23 cellular contexts compared by ENCODE assay signal in the genomic region with DNA sequence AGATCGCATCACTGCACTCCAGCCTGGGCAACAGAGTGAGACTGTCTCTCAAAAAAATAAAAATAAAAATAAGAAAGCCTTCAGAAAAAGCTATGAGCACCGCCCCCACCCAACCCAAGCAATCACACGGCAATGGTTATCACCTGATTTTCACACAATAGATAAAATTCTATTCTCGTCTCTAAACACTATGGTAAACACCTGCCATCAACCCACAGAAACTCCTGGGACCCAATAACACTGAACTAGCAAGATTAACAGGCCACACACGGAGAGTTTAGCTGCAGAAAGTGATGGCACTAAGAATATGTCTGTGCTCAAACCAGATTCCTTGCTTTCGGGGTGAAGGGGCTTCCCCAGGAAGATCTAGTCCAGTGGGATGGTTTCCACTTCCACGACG.
DNase-seq lines count a peak whose midpoint lies in the region; ATAC-seq, FAIRE-seq and TF ChIP-seq lines count a peak whose summit lies in the region.
"Had no signal": no experiment of that assay in that cellular context is flagged by ENCODE, and none has a peak within 500 bp of the region (broad histone marks: within the 10 kb centered on the region; RNA-seq: fewer than 3 reads in every experiment).

No MANE protein-coding gene starts in this region.

- no peak for ATAC-seq in activated naive CD4-positive, alpha-beta T cell treated with anti-CD3 and anti-CD28 coated beads, Interleukin-2, amount 50 U/mL, for 72 hours
- peak; percentile 45 for ATAC-seq in HG03439 (IDR thresholded peaks at IDR 0.05; ENCODE audit: unreplicated experiment)
- no peak for ATAC-seq in activated T-cell treated with anti-CD3 and anti-CD28 coated beads, Interleukin-2, amount 50 U/mL, for 72 hours (replicated peaks in 1 of 2)
- no peak for ATAC-seq in stimulated activated naive CD8-positive, alpha-beta T cell treated with anti-CD3 and anti-CD28 coated beads, Interleukin-15, amount 100 ng/mL, for 72 hours
- ATAC-seq: activated naive CD8-positive, alpha-beta T cell treated with anti-CD3 and anti-CD28 coated beads, Interleukin-2, amount 50 U/mL, for 24 hours; PC-3 had no signal

- H3K4me3 Mint-ChIP-seq in activated naive CD4-positive, alpha-beta T cell treated with anti-CD3 and anti-CD28 coated beads, Interleukin-2, amount 50 U/mL, for 24 hours: no peak overlapping the region
- no peak overlapping the region for H3K4me3 Mint-ChIP-seq in activated T-cell treated with anti-CD3 and anti-CD28 coated beads, Interleukin-2, amount 50 U/mL, for 72 hours
- H3K4me3 Mint-ChIP-seq in stimulated activated naive CD8-positive, alpha-beta T cell treated with anti-CD3 and anti-CD28 coated beads, Interleukin-15, amount 100 ng/mL, for 72 hours: no peak overlapping the region
- H3K4me3 Mint-ChIP-seq: activated naive CD8-positive, alpha-beta T cell treated with anti-CD3 and anti-CD28 coated beads, Interleukin-2, amount 50 U/mL, for 24 hours had no signal

- POLR2A ChIA-PET in HEK293T (lab: Yijun Ruan, JAX): interaction anchor here (0.9 kb wide), 1 partner anchor 533 kb away, joined by 3 read pairs; no protein-coding TSS in a partner anchor

- CTCF ChIA-PET in HEK293T (lab: Yijun Ruan, JAX): no interaction called here

- no peaks in the 10 kb centered on the region for H3K9me3 Mint-ChIP-seq in activated naive CD4-positive, alpha-beta T cell treated with anti-CD3 and anti-CD28 coated beads, Interleukin-2, amount 50 U/mL, for 24 hours
- H3K9me3 Mint-ChIP-seq in activated naive CD4-positive, alpha-beta T cell treated with anti-CD3 and anti-CD28 coated beads, Interleukin-2, amount 50 U/mL, for 72 hours: no peaks in the 10 kb centered on the region
- H3K9me3 Mint-ChIP-seq in activated T-cell treated with anti-CD3 and anti-CD28 coated beads, Interleukin-2, amount 50 U/mL, for 72 hours: no peaks in the 10 kb centered on the region
- H3K9me3 Mint-ChIP-seq in stimulated activated naive CD8-positive, alpha-beta T cell treated with anti-CD3 and anti-CD28 coated beads, Interleukin-15, amount 100 ng/mL, for 72 hours: no peaks in the 10 kb centered on the region
- H3K9me3 Mint-ChIP-seq: activated naive CD8-positive, alpha-beta T cell treated with anti-CD3 and anti-CD28 coated beads, Interleukin-2, amount 50 U/mL, for 24 hours had no signal

- no peaks in the 10 kb centered on the region for H3K36me3 Mint-ChIP-seq in activated naive CD4-positive, alpha-beta T cell treated with anti-CD3 and anti-CD28 coated beads, Interleukin-2, amount 50 U/mL, for 24 hours
- no peaks in the 10 kb centered on the region for H3K36me3 Mint-ChIP-seq in activated naive CD4-positive, alpha-beta T cell treated with anti-CD3 and anti-CD28 coated beads, Interleukin-2, amount 50 U/mL, for 72 hours
- no peaks in the 10 kb centered on the region for H3K36me3 Mint-ChIP-seq in activated T-cell treated with anti-CD3 and anti-CD28 coated beads, Interleukin-2, amount 50 U/mL, for 72 hours (ENCODE audit: insufficient read depth in 2 of 2)

- no peak for FAIRE-seq in urothelium cell line (lab: Jason Lieb, UNC)

- no peak for DNase-seq in activated naive CD4-positive, alpha-beta T cell treated with anti-CD3 and anti-CD28 coated beads, Interleukin-2, amount 50 U/mL, for 72 hours (ENCODE audit: low spot score in 2 of 2)
- DNase-seq in caudate nucleus (lab: John Stamatoyannopoulos, UW): no peak
- no peak for DNase-seq in urothelium cell line (ENCODE audit: low spot score)
- DNase-seq in activated T-cell treated with anti-CD3 and anti-CD28 coated beads, Interleukin-2, amount 50 U/mL, for 72 hours: no peak
- no peak for DNase-seq in HEK293T (ENCODE audit: extremely low spot score)
- no peak for DNase-seq in stimulated activated naive CD8-positive, alpha-beta T cell treated with anti-CD3 and anti-CD28 coated beads, Interleukin-15, amount 100 ng/mL, for 72 hours
- DNase-seq: activated CD4-positive, alpha-beta T cell treated with anti-CD3 and anti-CD28 coated beads, Interleukin-2, amount 50 U/mL, for 1 hour; activated naive CD8-positive, alpha-beta T cell treated with anti-CD3 and anti-CD28 coated beads, Interleukin-2, amount 50 U/mL, for 24 hours; brain microvascular endothelial cell; cortex of kidney; DMS79; islet precursor cell; NCI-H1694 treated with DMSO at 0.1 percent for 48 hours; NCI-H2227 treated with DMSO at 0.1 percent for 48 hours; NCI-H774; nucleus accumbens; PC-3; retina had no signal

- H3K27ac Mint-ChIP-seq in activated naive CD4-positive, alpha-beta T cell treated with anti-CD3 and anti-CD28 coated beads, Interleukin-2, amount 50 U/mL, for 24 hours: peak overlapping the region; percentile 17
- H3K27ac Mint-ChIP-seq in activated naive CD4-positive, alpha-beta T cell treated with anti-CD3 and anti-CD28 coated beads, Interleukin-2, amount 50 U/mL, for 72 hours: no peak overlapping the region
- no peak overlapping the region for H3K27ac Mint-ChIP-seq in activated T-cell treated with anti-CD3 and anti-CD28 coated beads, Interleukin-2, amount 50 U/mL, for 72 hours
- no peak overlapping the region for H3K27ac Mint-ChIP-seq in stimulated activated naive CD8-positive, alpha-beta T cell treated with anti-CD3 and anti-CD28 coated beads, Interleukin-15, amount 100 ng/mL, for 72 hours
- H3K27ac Mint-ChIP-seq: activated naive CD8-positive, alpha-beta T cell treated with anti-CD3 and anti-CD28 coated beads, Interleukin-2, amount 50 U/mL, for 24 hours had no signal

- H3K27ac ChIP-seq in caudate nucleus (ENCODE audit: low read depth, low read length): peak overlapping the region; percentile 78
- H3K27ac ChIP-seq: 22Rv1, brain microvascular endothelial cell, hepatocyte, upper lobe of left lung had no signal

- H3K27me3 Mint-ChIP-seq in activated naive CD4-positive, alpha-beta T cell treated with anti-CD3 and anti-CD28 coated beads, Interleukin-2, amount 50 U/mL, for 24 hours: no peaks in the 10 kb centered on the region
- no peaks in the 10 kb centered on the region for H3K27me3 Mint-ChIP-seq in activated T-cell treated with anti-CD3 and anti-CD28 coated beads, Interleukin-2, amount 50 U/mL, for 72 hours (ENCODE audit: low read depth)
- peaks cover 11% of the 10 kb centered on the region for H3K27me3 Mint-ChIP-seq in stimulated activated naive CD8-positive, alpha-beta T cell treated with anti-CD3 and anti-CD28 coated beads, Interleukin-15, amount 100 ng/mL, for 72 hours

- peaks cover 14% of the 10 kb centered on the region for H3K4me1 Mint-ChIP-seq in activated naive CD4-positive, alpha-beta T cell treated with anti-CD3 and anti-CD28 coated beads, Interleukin-2, amount 50 U/mL, for 24 hours
- peaks cover 9% of the 10 kb centered on the region for H3K4me1 Mint-ChIP-seq in activated T-cell treated with anti-CD3 and anti-CD28 coated beads, Interleukin-2, amount 50 U/mL, for 72 hours (ENCODE audit: low read depth)
- H3K4me1 Mint-ChIP-seq in stimulated activated naive CD8-positive, alpha-beta T cell treated with anti-CD3 and anti-CD28 coated beads, Interleukin-15, amount 100 ng/mL, for 72 hours: peaks cover 15% of the 10 kb centered on the region

TF ChIP-seq in HEK293T, 16 proteins besides CTCF, POLR2A, EP300 and RAD21:
- no peak for TF ChIP-seq SUZ12 (IDR thresholded peaks at IDR 0.05)
- no peak for TF ChIP-seq NFRKB (IDR thresholded peaks at IDR 0.05)
- TF ChIP-seq FOXM1 (IDR thresholded peaks at IDR 0.05; ENCODE audit: borderline replicate concordance): no peak
- TF ChIP-seq, protein P1, sequence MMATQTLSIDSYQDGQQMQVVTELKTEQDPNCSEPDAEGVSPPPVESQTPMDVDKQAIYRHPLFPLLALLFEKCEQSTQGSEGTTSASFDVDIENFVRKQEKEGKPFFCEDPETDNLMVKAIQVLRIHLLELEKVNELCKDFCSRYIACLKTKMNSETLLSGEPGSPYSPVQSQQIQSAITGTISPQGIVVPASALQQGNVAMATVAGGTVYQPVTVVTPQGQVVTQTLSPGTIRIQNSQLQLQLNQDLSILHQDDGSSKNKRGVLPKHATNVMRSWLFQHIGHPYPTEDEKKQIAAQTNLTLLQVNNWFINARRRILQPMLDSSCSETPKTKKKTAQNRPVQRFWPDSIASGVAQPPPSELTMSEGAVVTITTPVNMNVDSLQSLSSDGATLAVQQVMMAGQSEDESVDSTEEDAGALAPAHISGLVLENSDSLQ (IDR thresholded peaks at IDR 0.05): no peak
- no peak for TF ChIP-seq SP1 (IDR thresholded peaks at IDR 0.05)
- no peak for TF ChIP-seq BHLHE40 (IDR thresholded peaks at IDR 0.05; ENCODE audit: borderline replicate concordance)
- TF ChIP-seq L3MBTL2 (conservative IDR thresholded peaks at IDR 0.05): no peak
- TF ChIP-seq ARNT (IDR thresholded peaks at IDR 0.05): no peak
- no peak for TF ChIP-seq FOXK2 (IDR thresholded peaks at IDR 0.05)
- no peak for TF ChIP-seq ZNF384 (IDR thresholded peaks at IDR 0.05)
